In genomic region chr19:4832776-4833175, GRCh38 we compare ENCODE assay signal across 17 cellular contexts. TPM values are rescaled to one million over a fixed set of nuclear protein-coding genes. Genes with fewer than 3 reads are reported as not detected.
DNase-seq lines count a peak whose midpoint lies in the region; ATAC-seq and TF ChIP-seq lines count a peak whose summit lies in the region.
"Had no signal": no experiment of that assay in that cellular context is flagged by ENCODE, and none has a peak within 500 bp of the region (broad histone marks: within the 10 kb centered on the region; RNA-seq: fewer than 3 reads in every experiment).

No MANE protein-coding gene starts in this region.

- no peak for TF ChIP-seq CTCF in OCI-LY7 (conservative IDR thresholded peaks at IDR 0.05; ENCODE audit: low read length)
- no peak for TF ChIP-seq CTCF in psoas muscle (IDR thresholded peaks at IDR 0.05)
- TF ChIP-seq CTCF in PC-9 (conservative IDR thresholded peaks at IDR 0.05): no peak
- no peak for TF ChIP-seq CTCF in tibial artery (IDR thresholded peaks at IDR 0.05)

- no peak for ATAC-seq in activated CD8-positive, alpha-beta memory T cell treated with anti-CD3 and anti-CD28 coated beads, Interleukin-2, amount 10 ng/mL, durations not matched to agents 7 days and 5 days
- ATAC-seq in central memory CD8-positive, alpha-beta T cell (replicated peaks; ENCODE audit: extremely low read depth, poor library complexity, severe bottlenecking): no peak
- no peak for ATAC-seq in psoas muscle
- ATAC-seq: Panc1 had no signal

- H3K9me2 ChIP-seq in OCI-LY7 (ENCODE audit: insufficient read depth, low read length): no peaks in the 10 kb centered on the region
- no peaks in the 10 kb centered on the region for H3K9me2 ChIP-seq in PC-9 (ENCODE audit: insufficient read depth)

- H3K36me3 Mint-ChIP-seq in activated CD8-positive, alpha-beta memory T cell treated with anti-CD3 and anti-CD28 coated beads, Interleukin-2, amount 10 ng/mL, durations not matched to agents 7 days and 5 days: peaks cover 16% of the 10 kb centered on the region
- H3K36me3 Mint-ChIP-seq in central memory CD8-positive, alpha-beta T cell (ENCODE audit: insufficient read depth): peaks cover 10% of the 10 kb centered on the region

- peaks cover 36% of the 10 kb centered on the region for H3K4me1 Mint-ChIP-seq in activated CD8-positive, alpha-beta memory T cell treated with anti-CD3 and anti-CD28 coated beads, Interleukin-2, amount 10 ng/mL, durations not matched to agents 7 days and 5 days
- peaks cover 28% of the 10 kb centered on the region for H3K4me1 Mint-ChIP-seq in central memory CD8-positive, alpha-beta T cell

- POLR2A ChIA-PET in OCI-LY7 (lab: Charles Lee) (no interaction called here), PC-9 (lab: Charles Lee; ENCODE audit: unreplicated experiment) (no interaction called here)

- H3K9me3 Mint-ChIP-seq in activated CD8-positive, alpha-beta memory T cell treated with anti-CD3 and anti-CD28 coated beads, Interleukin-2, amount 10 ng/mL, durations not matched to agents 7 days and 5 days (ENCODE audit: low read depth): no peaks in the 10 kb centered on the region
- no peaks in the 10 kb centered on the region for H3K9me3 Mint-ChIP-seq in central memory CD8-positive, alpha-beta T cell

- H3K36me3 ChIP-seq in OCI-LY7 (ENCODE audit: insufficient read depth, low read length) (peaks cover 19% of the 10 kb centered on the region), psoas muscle (ENCODE audit: insufficient read depth in 1 of 2, low read depth in 1 of 2) (peaks cover 2 to 6% of the 10 kb centered on the region in 2 donors), PC-9 (ENCODE audit: low read depth) (no peaks in the 10 kb centered on the region), tibial artery (peaks cover 0 to 8% (median 0%) of the 10 kb centered on the region in 3 donors)

- H3K27me3 ChIP-seq in psoas muscle (ENCODE audit: insufficient read depth in 3 of 3, low read length in 2 of 3) (no peaks in the 10 kb centered on the region), PC-9 (ENCODE audit: insufficient read depth, low read depth) (no peaks in the 10 kb centered on the region), tibial artery (no peaks in the 10 kb centered on the region)

- no peak overlapping the region for H3K27ac Mint-ChIP-seq in activated CD8-positive, alpha-beta memory T cell treated with anti-CD3 and anti-CD28 coated beads, Interleukin-2, amount 10 ng/mL, durations not matched to agents 7 days and 5 days
- peak overlapping the region; percentile 95 for H3K27ac Mint-ChIP-seq in central memory CD8-positive, alpha-beta T cell (ENCODE audit: low read depth)

- CTCF ChIA-PET in activated CD8-positive, alpha-beta memory T cell treated with anti-CD3 and anti-CD28 coated beads, Interleukin-2, amount 10 ng/mL, durations not matched to agents 7 days and 5 days (lab: Charles Lee): interaction anchor here (1.0 to 2.9 kb wide), 2 partner anchors 19 to 23 kb away, joined by 3 to 11 read pairs; no protein-coding TSS in a partner anchor
- CTCF ChIA-PET in OCI-LY7 (lab: Charles Lee; ENCODE audit: unreplicated experiment): no interaction called here
- CTCF ChIA-PET in PC-9 (lab: Charles Lee): no interaction called here

- peak overlapping the region; percentile 42 for H3K4me2 ChIP-seq in OCI-LY7 (ENCODE audit: low read length)
- H3K4me2 ChIP-seq in PC-9: no peak overlapping the region

- peaks cover 42% of the 10 kb centered on the region for H3K79me2 ChIP-seq in OCI-LY7 (ENCODE audit: insufficient read depth, low read depth, low read length)
- peaks cover 11% of the 10 kb centered on the region for H3K79me2 ChIP-seq in PC-9 (ENCODE audit: low read depth)

- peak overlapping the region; percentile 34; the same call in 1 of the 2 replicates for H2AFZ ChIP-seq in OCI-LY7 (ENCODE audit: low read length)
- no peak overlapping the region for H2AFZ ChIP-seq in PC-9

- peak overlapping the region; percentile 33 for H3K4me3 Mint-ChIP-seq in activated CD8-positive, alpha-beta memory T cell treated with anti-CD3 and anti-CD28 coated beads, Interleukin-2, amount 10 ng/mL, durations not matched to agents 7 days and 5 days
- H3K4me3 Mint-ChIP-seq in central memory CD8-positive, alpha-beta T cell: peak overlapping the region; percentile 93

- H3K27me3 Mint-ChIP-seq in activated CD8-positive, alpha-beta memory T cell treated with anti-CD3 and anti-CD28 coated beads, Interleukin-2, amount 10 ng/mL, durations not matched to agents 7 days and 5 days: no peaks in the 10 kb centered on the region
- no peaks in the 10 kb centered on the region for H3K27me3 Mint-ChIP-seq in central memory CD8-positive, alpha-beta T cell

- no TSS peak for BruUV-seq in OCI-LY7 (replicated peaks; lab: Mats Ljungman, UMichigan)
- no TSS peak for BruUV-seq in PC-9 (replicated peaks; lab: Mats Ljungman, UMichigan)

- DNase-seq in activated CD8-positive, alpha-beta memory T cell treated with anti-CD3 and anti-CD28 coated beads, Interleukin-2, amount 10 ng/mL, durations not matched to agents 7 days and 5 days: no peak
- no peak for DNase-seq in activated CD8-positive, alpha-beta memory T cell treated with anti-CD3 and anti-CD28 coated beads for 24 hours
- DNase-seq in OCI-LY7 (ENCODE audit: low spot score) (no peak), psoas muscle (no peak), PC-9 (no peak), NCI-H1092 treated with DMSO at 0.1 percent for 48 hours (lab: John Stamatoyannopoulos, UW) (no peak), tibial artery (no peak)
- no peak for DNase-seq in central memory CD8-positive, alpha-beta T cell (ENCODE audit: low spot score in 2 of 2)
- DNase-seq: activated CD8-positive, alpha-beta memory T cell treated with anti-CD3 and anti-CD28 coated beads, Interleukin-2, amount 50 U/mL, for 48 hours; aorta; foreskin melanocyte; KG1; NCI-H1105; NCI-H2107; stimulated activated CD4-positive, alpha-beta T cell treated with anti-CD3 and anti-CD28 coated beads, Interleukin-12 subunit alpha, Interleukin-12 subunit beta, amount 100 ng/mL, for 4 hours; stimulated activated naive CD4-positive, alpha-beta T cell treated with Interleukin-2 at 50 U/mL for 16 hours had no signal

- peaks cover 43% of the 10 kb centered on the region for H3K4me1 ChIP-seq in OCI-LY7 (ENCODE audit: insufficient read depth, low read length, poor library complexity, severe bottlenecking)
- H3K4me1 ChIP-seq in psoas muscle: peaks cover 5% of the 10 kb centered on the region
- no peaks in the 10 kb centered on the region for H3K4me1 ChIP-seq in PC-9 (replicated peaks; ENCODE audit: insufficient read depth)
- peaks cover 0 to 28% (median 18%) of the 10 kb centered on the region in 4 donors for H3K4me1 ChIP-seq in tibial artery

- no peaks in the 10 kb centered on the region for H3K9me3 ChIP-seq in OCI-LY7 (ENCODE audit: low read length)
- no peaks in the 10 kb centered on the region for H3K9me3 ChIP-seq in psoas muscle
- H3K9me3 ChIP-seq in PC-9 (ENCODE audit: insufficient read depth, low read depth): no peaks in the 10 kb centered on the region
- H3K9me3 ChIP-seq in tibial artery: no peaks in the 10 kb centered on the region

- H3K4me3 ChIP-seq in OCI-LY7 (ENCODE audit: low read depth, low read length, poor library complexity, severe bottlenecking): no peak overlapping the region
- H3K4me3 ChIP-seq in psoas muscle: no peak overlapping the region
- no peak overlapping the region for H3K4me3 ChIP-seq in PC-9
- H3K4me3 ChIP-seq in tibial artery: no peak overlapping the region

- H3F3A ChIP-seq in PC-9 (ENCODE audit: insufficient read depth, low read depth): peaks cover 7% of the 10 kb centered on the region

- WGBS in psoas muscle, 3 donors: 76 to 92% (median 81%) methylated on average over 5 of the region's 5 CpGs

- H3K27ac ChIP-seq in OCI-LY7 (ENCODE audit: low read depth, low read length, poor library complexity, severe bottlenecking) (peak overlapping the region; percentile 45), psoas muscle (peak overlapping the region; percentile 95), PC-9 (no peak overlapping the region), tibial artery (no peak overlapping the region)

- intact Hi-C loops in OCI-LY7 (cut with micrococcal nuclease; ENCODE audit: unreplicated experiment): no loop called here
- intact Hi-C loops in psoas muscle (cut with DNase I): no loop called here
- intact Hi-C loops in PC-9 (cut with micrococcal nuclease; ENCODE audit: unreplicated experiment): no loop called here
- intact Hi-C loops in tibial artery (cut with DNase I; ENCODE audit: low total_unique reads): no loop called here

- no peaks in the 10 kb centered on the region for H4K20me1 ChIP-seq in OCI-LY7 (ENCODE audit: insufficient read depth, low read length)
- H4K20me1 ChIP-seq in PC-9 (ENCODE audit: insufficient read depth): no peaks in the 10 kb centered on the region

RNA-seq across cellular contexts. Expression of gene TICAM1, which starts 1.3 kb away (rescaled TPM):
- total RNA-seq in activated CD8-positive, alpha-beta memory T cell treated with anti-CD3 and anti-CD28 coated beads, Interleukin-2, amount 10 ng/mL, durations not matched to agents 7 days and 5 days: 10 to 100 TPM; 19.5 to 22.4 TPM
- total RNA-seq in OCI-LY7 (2014; rRNA removed; shearing (Covaris generic)): 4.9 and 6.8 TPM in 2 replicates
- 26.7 and 28.9 TPM in 2 replicates for total RNA-seq in OCI-LY7 (2022)
- total RNA-seq in psoas muscle: 10 to 100 TPM in 3 of 4 donors, 1 to 10 TPM in 1; 9.0 to 17.0 (median 14.2) TPM
- polyA plus RNA-seq in psoas muscle: 10 to 100 TPM in 1 of 3 donors, 1 to 10 TPM in 2; 7.4 to 11.4 (median 8.7) TPM
- 9.9 and 12.7 TPM in 2 replicates for total RNA-seq in PC-9 (2021)

RNA-seq across cellular contexts. Expression of gene PLIN3, which starts 34.7 kb away (rescaled TPM):
- 10 to 100 TPM; 29.0 to 32.4 TPM for total RNA-seq in activated CD8-positive, alpha-beta memory T cell treated with anti-CD3 and anti-CD28 coated beads, Interleukin-2, amount 10 ng/mL, durations not matched to agents 7 days and 5 days
- 81.3 and 95.7 TPM in 2 replicates for total RNA-seq in OCI-LY7 (2014; rRNA removed; shearing (Covaris generic))
- 115 TPM in 2 replicates for total RNA-seq in OCI-LY7 (2022)
- 100 to 1,000 TPM in 2 of 4 donors, 10 to 100 TPM in 2; 67.2 to 251 (median 90.0) TPM for total RNA-seq in psoas muscle
- 100 to 1,000 TPM in 2 of 3 donors, 10 to 100 TPM in 1; 75.3 to 309 (median 142) TPM for polyA plus RNA-seq in psoas muscle
- total RNA-seq in PC-9 (2021): 95.9 and 104 TPM in 2 replicates

RNA-seq across cellular contexts. Expression of gene FEM1A, which starts 41.2 kb away (rescaled TPM):
- total RNA-seq in activated CD8-positive, alpha-beta memory T cell treated with anti-CD3 and anti-CD28 coated beads, Interleukin-2, amount 10 ng/mL, durations not matched to agents 7 days and 5 days: 10 to 100 TPM; 11.5 to 16.8 TPM
- total RNA-seq in OCI-LY7 (2014; rRNA removed; shearing (Covaris generic)): 11.5 and 17.5 TPM in 2 replicates
- 14.3 and 15.8 TPM in 2 replicates for total RNA-seq in OCI-LY7 (2022)
- 100 to 1,000 TPM; 135 to 210 (median 149) TPM for total RNA-seq in psoas muscle
- polyA plus RNA-seq in psoas muscle: 100 to 1,000 TPM in 1 of 3 donors, 10 to 100 TPM in 2; 63.2 to 214 (median 96.3) TPM
- total RNA-seq in PC-9 (2021): 6.5 and 7.0 TPM in 2 replicates

Comparison
In these comparisons a context has a peak if more than half of its experiments do, and no peak if none do; other contexts are left out.
1. H3K27ac ChIP-seq: peak in OCI-LY7 (single experiment) and psoas muscle (single experiment); none in PC-9 (single experiment) and tibial artery (0 of 2).
2. RNA of gene FEM1A, which starts 41.2 kb away (total RNA-seq): 135 to 210 TPM in psoas muscle; 11.5 to 17.5 TPM in OCI-LY7, 11.5 to 16.8 TPM in activated CD8-positive, alpha-beta memory T cell treated with anti-CD3 and anti-CD28 coated beads, Interleukin-2, amount 10 ng/mL, durations not matched to agents 7 days and 5 days and 6.5 to 7.0 TPM in PC-9; every median in the first group is over 4 times any median in the second.